ENCODE assay signal across 2 cellular contexts in genomic region chr11:17490938-17491337, GRCh38.
TF ChIP-seq lines count a peak whose summit lies in the region.

No MANE protein-coding gene starts in this region.

TF ChIP-seq in liver, 16 proteins besides CTCF, POLR2A, EP300 and RAD21:
- TF ChIP-seq FOXA2 (IDR thresholded peaks at IDR 0.05): no peak
- peak; percentile 69 for TF ChIP-seq NR2F2 (IDR thresholded peaks at IDR 0.05)

TF ChIP-seq in HepG2, 621 proteins besides CTCF, POLR2A, EP300 and RAD21:
- TF ChIP-seq, protein P1, sequence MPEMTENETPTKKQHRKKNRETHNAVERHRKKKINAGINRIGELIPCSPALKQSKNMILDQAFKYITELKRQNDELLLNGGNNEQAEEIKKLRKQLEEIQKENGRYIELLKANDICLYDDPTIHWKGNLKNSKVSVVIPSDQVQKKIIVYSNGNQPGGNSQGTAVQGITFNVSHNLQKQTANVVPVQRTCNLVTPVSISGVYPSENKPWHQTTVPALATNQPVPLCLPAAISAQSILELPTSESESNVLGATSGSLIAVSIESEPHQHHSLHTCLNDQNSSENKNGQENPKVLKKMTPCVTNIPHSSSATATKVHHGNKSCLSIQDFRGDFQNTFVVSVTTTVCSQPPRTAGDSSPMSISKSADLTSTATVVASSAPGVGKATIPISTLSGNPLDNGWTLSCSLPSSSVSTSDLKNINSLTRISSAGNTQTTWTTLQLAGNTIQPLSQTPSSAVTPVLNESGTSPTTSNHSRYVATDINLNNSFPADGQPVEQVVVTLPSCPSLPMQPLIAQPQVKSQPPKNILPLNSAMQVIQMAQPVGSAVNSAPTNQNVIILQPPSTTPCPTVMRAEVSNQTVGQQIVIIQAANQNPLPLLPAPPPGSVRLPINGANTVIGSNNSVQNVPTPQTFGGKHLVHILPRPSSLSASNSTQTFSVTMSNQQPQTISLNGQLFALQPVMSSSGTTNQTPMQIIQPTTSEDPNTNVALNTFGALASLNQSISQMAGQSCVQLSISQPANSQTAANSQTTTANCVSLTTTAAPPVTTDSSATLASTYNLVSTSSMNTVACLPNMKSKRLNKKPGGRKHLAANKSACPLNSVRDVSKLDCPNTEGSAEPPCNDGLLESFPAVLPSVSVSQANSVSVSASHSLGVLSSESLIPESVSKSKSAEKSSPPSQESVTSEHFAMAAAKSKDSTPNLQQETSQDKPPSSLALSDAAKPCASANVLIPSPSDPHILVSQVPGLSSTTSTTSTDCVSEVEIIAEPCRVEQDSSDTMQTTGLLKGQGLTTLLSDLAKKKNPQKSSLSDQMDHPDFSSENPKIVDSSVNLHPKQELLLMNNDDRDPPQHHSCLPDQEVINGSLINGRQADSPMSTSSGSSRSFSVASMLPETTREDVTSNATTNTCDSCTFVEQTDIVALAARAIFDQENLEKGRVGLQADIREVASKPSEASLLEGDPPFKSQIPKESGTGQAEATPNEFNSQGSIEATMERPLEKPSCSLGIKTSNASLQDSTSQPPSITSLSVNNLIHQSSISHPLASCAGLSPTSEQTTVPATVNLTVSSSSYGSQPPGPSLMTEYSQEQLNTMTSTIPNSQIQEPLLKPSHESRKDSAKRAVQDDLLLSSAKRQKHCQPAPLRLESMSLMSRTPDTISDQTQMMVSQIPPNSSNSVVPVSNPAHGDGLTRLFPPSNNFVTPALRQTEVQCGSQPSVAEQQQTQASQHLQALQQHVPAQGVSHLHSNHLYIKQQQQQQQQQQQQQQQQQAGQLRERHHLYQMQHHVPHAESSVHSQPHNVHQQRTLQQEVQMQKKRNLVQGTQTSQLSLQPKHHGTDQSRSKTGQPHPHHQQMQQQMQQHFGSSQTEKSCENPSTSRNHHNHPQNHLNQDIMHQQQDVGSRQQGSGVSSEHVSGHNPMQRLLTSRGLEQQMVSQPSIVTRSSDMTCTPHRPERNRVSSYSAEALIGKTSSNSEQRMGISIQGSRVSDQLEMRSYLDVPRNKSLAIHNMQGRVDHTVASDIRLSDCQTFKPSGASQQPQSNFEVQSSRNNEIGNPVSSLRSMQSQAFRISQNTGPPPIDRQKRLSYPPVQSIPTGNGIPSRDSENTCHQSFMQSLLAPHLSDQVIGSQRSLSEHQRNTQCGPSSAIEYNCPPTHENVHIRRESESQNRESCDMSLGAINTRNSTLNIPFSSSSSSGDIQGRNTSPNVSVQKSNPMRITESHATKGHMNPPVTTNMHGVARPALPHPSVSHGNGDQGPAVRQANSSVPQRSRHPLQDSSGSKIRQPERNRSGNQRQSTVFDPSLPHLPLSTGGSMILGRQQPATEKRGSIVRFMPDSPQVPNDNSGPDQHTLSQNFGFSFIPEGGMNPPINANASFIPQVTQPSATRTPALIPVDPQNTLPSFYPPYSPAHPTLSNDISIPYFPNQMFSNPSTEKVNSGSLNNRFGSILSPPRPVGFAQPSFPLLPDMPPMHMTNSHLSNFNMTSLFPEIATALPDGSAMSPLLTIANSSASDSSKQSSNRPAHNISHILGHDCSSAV (CRISPR knock-in tag; IDR thresholded peaks at IDR 0.05; ENCODE audit: borderline replicate concordance): no peak
- TF ChIP-seq, protein P2, sequence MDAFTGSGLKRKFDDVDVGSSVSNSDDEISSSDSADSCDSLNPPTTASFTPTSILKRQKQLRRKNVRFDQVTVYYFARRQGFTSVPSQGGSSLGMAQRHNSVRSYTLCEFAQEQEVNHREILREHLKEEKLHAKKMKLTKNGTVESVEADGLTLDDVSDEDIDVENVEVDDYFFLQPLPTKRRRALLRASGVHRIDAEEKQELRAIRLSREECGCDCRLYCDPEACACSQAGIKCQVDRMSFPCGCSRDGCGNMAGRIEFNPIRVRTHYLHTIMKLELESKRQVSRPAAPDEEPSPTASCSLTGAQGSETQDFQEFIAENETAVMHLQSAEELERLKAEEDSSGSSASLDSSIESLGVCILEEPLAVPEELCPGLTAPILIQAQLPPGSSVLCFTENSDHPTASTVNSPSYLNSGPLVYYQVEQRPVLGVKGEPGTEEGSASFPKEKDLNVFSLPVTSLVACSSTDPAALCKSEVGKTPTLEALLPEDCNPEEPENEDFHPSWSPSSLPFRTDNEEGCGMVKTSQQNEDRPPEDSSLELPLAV (CRISPR knock-in tag; conservative IDR thresholded peaks at IDR 0.05; ENCODE audit: low read depth): no peak
- TF ChIP-seq IKZF1 (IDR thresholded peaks at IDR 0.05) (no peak), RARG (CRISPR knock-in tag; IDR thresholded peaks at IDR 0.05; ENCODE audit: low read depth) (no peak), KDM6A (CRISPR knock-in tag; IDR thresholded peaks at IDR 0.05; ENCODE audit: low read depth) (no peak), NR3C1 (CRISPR knock-in tag; IDR thresholded peaks at IDR 0.05) (no peak), ZNF777 (CRISPR knock-in tag; IDR thresholded peaks at IDR 0.05) (no peak)
